In the genomic region with DNA sequence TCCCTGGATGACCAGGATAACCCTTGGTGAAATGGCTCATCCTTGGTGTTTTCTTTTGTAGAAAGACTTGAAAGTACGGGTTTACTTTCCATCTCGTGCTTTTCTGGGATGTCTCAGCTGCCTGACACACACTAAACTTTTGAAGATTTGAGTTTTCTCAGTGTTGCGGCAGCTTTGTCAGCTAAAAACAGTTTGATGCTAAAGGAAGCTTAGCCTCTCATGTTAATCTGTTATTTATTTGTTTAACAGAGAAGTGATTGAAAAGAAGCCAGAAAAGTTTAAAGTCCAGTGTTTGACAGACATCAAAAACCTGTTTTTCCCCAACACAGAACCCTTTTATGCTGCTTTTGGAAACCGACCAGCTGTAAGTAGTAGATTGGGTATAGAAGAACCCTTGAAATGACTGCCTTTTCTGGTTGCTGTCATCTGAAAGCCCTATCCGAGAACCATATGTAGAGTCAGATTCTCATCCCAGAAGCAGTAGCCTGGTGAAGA, we compare ENCODE assay signal across 19 cellular contexts.
DNase-seq lines count a peak whose midpoint lies in the region; ATAC-seq and TF ChIP-seq lines count a peak whose summit lies in the region.
"Had no signal": no experiment of that assay in that cellular context is flagged by ENCODE, and none has a peak within 500 bp of the region (broad histone marks: within the 10 kb centered on the region; RNA-seq: fewer than 3 reads in every experiment).

No MANE protein-coding gene starts in this region.

- H3K27me3 Mint-ChIP-seq in WTC11 (ENCODE audit: low read depth) = no peaks in the 10 kb centered on the region
- H3K27me3 Mint-ChIP-seq: CD4-positive, CD25-positive, alpha-beta regulatory T cell; CD8-positive, alpha-beta memory T cell had no signal

- no peak overlapping the region for H3K27ac Mint-ChIP-seq in WTC11

- no CpG with 5 or more reads among the region's 5 CpGs for WGBS in IMR-90 (ENCODE audit: extremely low coverage in 2 of 2, insufficient read length in 1 of 2), 2 experiments

- H3K4me3 ChIP-seq in IMR-90 (ENCODE audit: insufficient read depth, low read depth, low read length) (no peak overlapping the region), gastrocnemius medialis (no peak overlapping the region)
- H3K4me3 ChIP-seq: GM12878 had no signal

- peaks cover 8% of the 10 kb centered on the region for H3K4me1 Mint-ChIP-seq in WTC11
- H3K4me1 Mint-ChIP-seq: CD8-positive, alpha-beta memory T cell had no signal

- CTCF ChIA-PET in IMR-90 (lab: Yijun Ruan, JAX) (no interaction called here), WTC11 (lab: Charles Lee) (interaction anchor here (0.5 kb wide), 1 partner anchor 84 kb away, joined by 3 read pairs; no protein-coding TSS in a partner anchor)

- TF ChIP-seq CTCF in IMR-90 (conservative IDR thresholded peaks at IDR 0.05; ENCODE audit: low read depth, low read length) = no peak
- TF ChIP-seq CTCF in WTC11 (IDR thresholded peaks at IDR 0.05) = no peak
- TF ChIP-seq CTCF in gastrocnemius medialis (IDR thresholded peaks at IDR 0.05 in 4 of 5, conservative IDR thresholded peaks at IDR 0.05 in 1 of 5) = no peak

- H3K27ac ChIP-seq in IMR-90 (ENCODE audit: insufficient read depth, low read length) (no peak overlapping the region), gastrocnemius medialis (peak overlapping the region; percentile 11 to 80 (median 22))
- H3K27ac ChIP-seq: KMS-11 had no signal

- H2BK15ac ChIP-seq in IMR-90 (ENCODE audit: low read depth, low read length) = no peak overlapping the region

- dilution Hi-C loops in IMR-90 (cut with HindIII; ENCODE audit: low sequenced_read_pairs, unreplicated experiment) = no loop called here

- H3K4me3 Mint-ChIP-seq in WTC11 = no peak overlapping the region
- H3K4me3 Mint-ChIP-seq: CD8-positive, alpha-beta memory T cell had no signal

- no peak overlapping the region for H3K14ac ChIP-seq in IMR-90 (replicated peaks; ENCODE audit: low read depth, low read length)

- peaks cover 17% of the 10 kb centered on the region for H3K4me1 ChIP-seq in IMR-90 (ENCODE audit: control insufficient read depth, insufficient read depth, low read length)
- H3K4me1 ChIP-seq in gastrocnemius medialis = peaks cover 27 to 37% of the 10 kb centered on the region in 2 donors
- H3K4me1 ChIP-seq: BE2C had no signal

- H4K20me1 ChIP-seq in IMR-90 (ENCODE audit: insufficient read depth, low read length) = no peaks in the 10 kb centered on the region; the same call in 1 of the 2 replicates

- peaks cover 10% of the 10 kb centered on the region for H3K9me1 ChIP-seq in IMR-90 (ENCODE audit: insufficient read depth, low read length)

- no peak overlapping the region; the same call in 1 of the 2 replicates for H2BK120ac ChIP-seq in IMR-90 (ENCODE audit: low read depth, low read length)

- POLR2A ChIA-PET in IMR-90 (lab: Charles Lee; ENCODE audit: unreplicated experiment) = no interaction called here
- POLR2A ChIA-PET in WTC11 (lab: Charles Lee) = no interaction called here

- peak overlapping the region; percentile 29; the same call in 1 of the 2 replicates for H4K5ac ChIP-seq in IMR-90 (ENCODE audit: low read depth, low read length)

- H3K4me2 ChIP-seq in IMR-90 (ENCODE audit: low read depth, low read length) = peak overlapping the region; percentile 40; the same call in 1 of the 2 replicates
- H3K4me2 ChIP-seq: KMS-11 had no signal

- TF ChIP-seq POLR2A in IMR-90 (IDR thresholded peaks at IDR 0.05; ENCODE audit: low read depth, low read length) = no peak
- TF ChIP-seq POLR2A in gastrocnemius medialis (IDR thresholded peaks at IDR 0.05) = no peak

- H3K79me1 ChIP-seq in IMR-90 (ENCODE audit: low read depth in 1 of 2, low read length in 2 of 2) = no peaks in the 10 kb centered on the region

- peak overlapping the region; percentile 77; the same call in 1 of the 2 replicates for H3K18ac ChIP-seq in IMR-90 (ENCODE audit: low read depth, low read length)

- H3K36me3 ChIP-seq in IMR-90 (ENCODE audit: control insufficient read depth, insufficient read depth, low read length) (peaks cover 22% of the 10 kb centered on the region), gastrocnemius medialis (peaks cover 0 to 69% of the 10 kb centered on the region in 2 donors)

- H2BK20ac ChIP-seq in IMR-90 (ENCODE audit: low read depth, low read length) = no peak overlapping the region

- no peak overlapping the region for H4K91ac ChIP-seq in IMR-90 (ENCODE audit: insufficient read depth, low read depth, low read length)

- no peak for DNase-seq in IMR-90
- DNase-seq in WTC11 (ENCODE audit: low spot score) = no peak
- peak; percentile 42 for DNase-seq in epidermal melanocyte (ENCODE audit: insufficient read length, low spot score)
- no peak for DNase-seq in gastrocnemius medialis
- DNase-seq in NCI-H774 (lab: John Stamatoyannopoulos, UW) = no peak
- no peak for DNase-seq in activated CD8-positive, alpha-beta memory T cell treated with anti-CD3 and anti-CD28 coated beads, Interleukin-2, amount 50 U/mL, for 48 hours
- DNase-seq: ACHN; BE2C; C1 segment of cervical spinal cord; Caco-2; CD4-positive, CD25-positive, alpha-beta regulatory T cell; CD8-positive, alpha-beta memory T cell; DMS153; DND-41; EL; HCEC 1CT had no signal

- TF ChIP-seq RAD21 in IMR-90 (IDR thresholded peaks at IDR 0.05; ENCODE audit: low read length) = no peak

- peak overlapping the region; percentile 27 for H2BK5ac ChIP-seq in IMR-90 (ENCODE audit: low read depth, low read length, poor library complexity, severe bottlenecking)

- no peak overlapping the region for H2AFZ ChIP-seq in IMR-90 (replicated peaks; ENCODE audit: low read length, poor library complexity)

- peaks cover 50% of the 10 kb centered on the region for H3K36me3 Mint-ChIP-seq in WTC11

- H3K4ac ChIP-seq in IMR-90 (ENCODE audit: low read depth, low read length) = no peak overlapping the region; the same call in 1 of the 2 replicates

- H2AK5ac ChIP-seq in IMR-90 (ENCODE audit: low read depth, low read length) = no peak overlapping the region

- H3K23ac ChIP-seq in IMR-90 (ENCODE audit: low read depth, low read length) = 0 out of 2 replicates have a peak overlapping the region, but pooled peaks have one; percentile 36

- H3K9me3 ChIP-seq in IMR-90 (ENCODE audit: control insufficient read depth, insufficient read depth, low read length) = no peaks in the 10 kb centered on the region
- H3K9me3 ChIP-seq in gastrocnemius medialis = no peaks in the 10 kb centered on the region
- H3K9me3 ChIP-seq: BE2C, Caco-2 had no signal

- in situ Hi-C loops in IMR-90 (cut with MboI; ENCODE audit: low sequenced_read_pairs) (no loop called here), gastrocnemius medialis (cut with MboI; ENCODE audit: low sequenced_read_pairs in 4 of 4) (no loop called here)

- no peak overlapping the region; the same call in 1 of the 2 replicates for H3K56ac ChIP-seq in IMR-90 (ENCODE audit: extremely low read depth, insufficient read depth, low read length)

- no peak overlapping the region for H4K8ac ChIP-seq in IMR-90 (ENCODE audit: low read depth in 2 of 2, low read length in 2 of 2)

- no TSS peak for BruUV-seq in IMR-90 (replicated peaks; lab: Mats Ljungman, UMichigan)

- H3K9ac ChIP-seq in IMR-90 (ENCODE audit: low read depth, low read length) = no peak overlapping the region
- H3K9ac ChIP-seq: KMS-11 had no signal

- H2AK9ac ChIP-seq in IMR-90 (replicated peaks; ENCODE audit: low read depth, low read length, poor library complexity) = no peak overlapping the region

- intact Hi-C loops in IMR-90 (cut with micrococcal nuclease) = no loop called here
- intact Hi-C loops in gastrocnemius medialis (cut with DNase I; ENCODE audit: low total_unique reads) = no loop called here

- H3K9me3 Mint-ChIP-seq in WTC11 = peaks cover 7% of the 10 kb centered on the region
- H3K9me3 Mint-ChIP-seq: CD4-positive, CD25-positive, alpha-beta regulatory T cell; CD8-positive, alpha-beta memory T cell had no signal

- ATAC-seq in IMR-90 (ENCODE audit: low read depth) (no peak), WTC11 (no peak), gastrocnemius medialis (no peak), HG03196 (IDR thresholded peaks at IDR 0.05; ENCODE audit: unreplicated experiment) (no peak)
- ATAC-seq: GM12878 had no signal

- no peaks in the 10 kb centered on the region for H3K27me3 ChIP-seq in IMR-90 (ENCODE audit: control insufficient read depth, insufficient read depth, low read length)
- H3K27me3 ChIP-seq in gastrocnemius medialis = no peaks in the 10 kb centered on the region
- H3K27me3 ChIP-seq: BE2C had no signal

TF ChIP-seq in IMR-90, 13 proteins besides CTCF, POLR2A, EP300 and RAD21 (continues in another document):
- TF ChIP-seq SMC3 (IDR thresholded peaks at IDR 0.05; ENCODE audit: low read depth, low read length) = no peak
- TF ChIP-seq ELK1 (IDR thresholded peaks at IDR 0.05; ENCODE audit: borderline replicate concordance, low read depth, low read length) = no peak
- TF ChIP-seq MAZ (IDR thresholded peaks at IDR 0.05; ENCODE audit: borderline replicate concordance, low read depth, low read length) = no peak
- TF ChIP-seq NFE2L2 (IDR thresholded peaks at IDR 0.05; ENCODE audit: low read depth, low read length) = no peak
- no peak for TF ChIP-seq CEBPB (IDR thresholded peaks at IDR 0.05; ENCODE audit: low read depth, low read length)

TF ChIP-seq in WTC11, 78 proteins besides CTCF, POLR2A, EP300 and RAD21:
- TF ChIP-seq GABPB1 (CRISPR knock-in tag; IDR thresholded peaks at IDR 0.05) = peak; percentile 80
- TF ChIP-seq RORB (CRISPR knock-in tag; IDR thresholded peaks at IDR 0.05) = no peak
